Comparison of ENCODE assay signal across 16 cellular contexts in genomic region chr21:42518216-42518615, GRCh38. TPM values are rescaled to one million over a fixed set of nuclear protein-coding genes. Genes with fewer than 3 reads are reported as not detected.
DNase-seq lines count a peak whose midpoint lies in the region; ATAC-seq, FAIRE-seq and TF ChIP-seq lines count a peak whose summit lies in the region.
"Had no signal": no experiment of that assay in that cellular context is flagged by ENCODE, and none has a peak within 500 bp of the region (broad histone marks: within the 10 kb centered on the region; RNA-seq: fewer than 3 reads in every experiment).

No MANE protein-coding gene starts in this region.

- H3K4me2 ChIP-seq in IMR-90 (ENCODE audit: low read depth, low read length): no peak overlapping the region

- in situ Hi-C loops in IMR-90 (cut with MboI; ENCODE audit: low sequenced_read_pairs): no loop called here

- no peak overlapping the region for H2BK5ac ChIP-seq in IMR-90 (ENCODE audit: low read depth, low read length, poor library complexity, severe bottlenecking)

- H3K36me3 ChIP-seq in IMR-90 (ENCODE audit: control insufficient read depth, insufficient read depth, low read length) (no peaks in the 10 kb centered on the region), adrenal gland (replicated peaks in 1 of 2) (peaks cover 0 to 14% of the 10 kb centered on the region in 2 donors), thyroid gland (no peaks in the 10 kb centered on the region)

- H3K9me3 ChIP-seq in IMR-90 (ENCODE audit: control insufficient read depth, insufficient read depth, low read length) (no peaks in the 10 kb centered on the region), adrenal gland (replicated peaks in 1 of 3) (no peaks in the 10 kb centered on the region), thyroid gland (no peaks in the 10 kb centered on the region), right cardiac atrium (ENCODE audit: control insufficient read depth, low read length) (no peaks in the 10 kb centered on the region)
- H3K9me3 ChIP-seq: testis had no signal

- no peak overlapping the region for H4K91ac ChIP-seq in IMR-90 (ENCODE audit: insufficient read depth, low read depth, low read length)

- CTCF ChIA-PET in IMR-90 (lab: Yijun Ruan, JAX): no interaction called here

- peaks cover 2% of the 10 kb centered on the region; the same call in 1 of the 2 replicates for H3K9me1 ChIP-seq in IMR-90 (ENCODE audit: insufficient read depth, low read length)

- FAIRE-seq in GM19239 (lab: Jason Lieb, UNC): no peak

- H3K18ac ChIP-seq in IMR-90 (ENCODE audit: low read depth, low read length): no peak overlapping the region

- POLR2A ChIA-PET in IMR-90 (lab: Charles Lee; ENCODE audit: unreplicated experiment): no interaction called here

- no peak overlapping the region for H3K9ac ChIP-seq in IMR-90 (ENCODE audit: low read depth, low read length)

- peaks cover 40% of the 10 kb centered on the region for H3K27me3 ChIP-seq in IMR-90 (ENCODE audit: control insufficient read depth, insufficient read depth, low read length)
- no peaks in the 10 kb centered on the region for H3K27me3 ChIP-seq in adrenal gland
- H3K27me3 ChIP-seq in thyroid gland: no peaks in the 10 kb centered on the region
- no peaks in the 10 kb centered on the region for H3K27me3 ChIP-seq in right cardiac atrium (ENCODE audit: control insufficient read depth, insufficient read depth)
- H3K27me3 ChIP-seq: testis had no signal

- no peak overlapping the region for H3K23ac ChIP-seq in IMR-90 (ENCODE audit: low read depth, low read length)

- TF ChIP-seq RAD21 in IMR-90 (IDR thresholded peaks at IDR 0.05; ENCODE audit: low read length): no peak

- no peak overlapping the region for H2AK5ac ChIP-seq in IMR-90 (ENCODE audit: low read depth, low read length)

- no TSS peak for BruUV-seq in IMR-90 (replicated peaks; lab: Mats Ljungman, UMichigan)

- dilution Hi-C loops in IMR-90 (cut with HindIII; ENCODE audit: low sequenced_read_pairs, unreplicated experiment): no loop called here

- no peak overlapping the region for H2BK20ac ChIP-seq in IMR-90 (ENCODE audit: low read depth, low read length)

- WGBS in IMR-90 (ENCODE audit: extremely low coverage in 2 of 2, insufficient read length in 1 of 2), 2 experiments: no CpG with 5 or more reads among the region's 11 CpGs
- 48 to 60% (median 57%) methylated on average over 5 to 11 of the region's 11 CpGs for WGBS in adrenal gland, 4 donors
- WGBS in thyroid gland, 2 donors: 57 to 70% methylated on average over 11 of the region's 11 CpGs
- 75% methylated on average over 11 of the region's 11 CpGs for WGBS in right cardiac atrium

- H3K79me1 ChIP-seq in IMR-90 (ENCODE audit: low read depth in 1 of 2, low read length in 2 of 2): no peaks in the 10 kb centered on the region

- H3K56ac ChIP-seq in IMR-90 (ENCODE audit: extremely low read depth, insufficient read depth, low read length): no peak overlapping the region

- no peak overlapping the region for H4K8ac ChIP-seq in IMR-90 (ENCODE audit: low read depth in 2 of 2, low read length in 2 of 2)

- H3K4me1 ChIP-seq in IMR-90 (ENCODE audit: control insufficient read depth, insufficient read depth, low read length): 0 out of 2 replicates have a peak, but pooled peaks cover 2% of the 10 kb centered on the region
- peaks cover 23 to 45% of the 10 kb centered on the region in 2 donors for H3K4me1 ChIP-seq in adrenal gland (replicated peaks in 1 of 2)
- H3K4me1 ChIP-seq in thyroid gland: peaks cover 49 to 56% of the 10 kb centered on the region in 2 donors
- peaks cover 2% of the 10 kb centered on the region for H3K4me1 ChIP-seq in right cardiac atrium (ENCODE audit: control insufficient read depth, insufficient read depth, low read length)
- H3K4me1 ChIP-seq: testis had no signal

- intact Hi-C loops in IMR-90 (cut with micrococcal nuclease) (no loop called here), adrenal gland (cut with DNase I) (no loop called here), thyroid gland (cut with DNase I) (no loop called here), right cardiac atrium (cut with DNase I) (no loop called here)

- no peak overlapping the region; the same call in 1 of the 2 replicates for H2BK120ac ChIP-seq in IMR-90 (ENCODE audit: low read depth, low read length)

- H3K4ac ChIP-seq in IMR-90 (ENCODE audit: low read depth, low read length): no peak overlapping the region

- no peak overlapping the region for H2AFZ ChIP-seq in IMR-90 (replicated peaks; ENCODE audit: low read length, poor library complexity)

- H3K4me3 ChIP-seq in IMR-90 (ENCODE audit: insufficient read depth, low read depth, low read length) (no peak overlapping the region), adrenal gland (no peak overlapping the region), thyroid gland (replicated peaks in 1 of 3) (no peak overlapping the region), right cardiac atrium (ENCODE audit: low read length) (no peak overlapping the region)
- H3K4me3 ChIP-seq: testis had no signal

- DNase-seq in IMR-90 (peak; percentile 28), adrenal gland (peak in 6 of 7 donors; percentile 74 to 84 (median 79)), hepatic stellate cell (ENCODE audit: low spot score) (peak; percentile 72), thyroid gland (peak; percentile 43 to 53), right cardiac atrium (no peak), GM19239 (ENCODE audit: insufficient read length, low spot score) (no peak), RPMI8226 (no peak)
- DNase-seq: activated CD4-positive, CD25-positive, alpha-beta regulatory T cell; activated T-cell treated with anti-CD3 and anti-CD28 coated beads, Interleukin-2, amount 50 U/mL, for 24 hours; Calu3; caudate nucleus; naive B cell; NCI-H1436; NCI-H526; testis had no signal

- no peak overlapping the region for H3K14ac ChIP-seq in IMR-90 (replicated peaks; ENCODE audit: low read depth, low read length)

- no peak overlapping the region for H2BK15ac ChIP-seq in IMR-90 (ENCODE audit: low read depth, low read length)

- no peaks in the 10 kb centered on the region for H4K20me1 ChIP-seq in IMR-90 (ENCODE audit: insufficient read depth, low read length)

- H4K5ac ChIP-seq in IMR-90 (ENCODE audit: low read depth, low read length): no peak overlapping the region

- no peak for TF ChIP-seq CTCF in IMR-90 (conservative IDR thresholded peaks at IDR 0.05; ENCODE audit: low read depth, low read length)
- TF ChIP-seq CTCF in adrenal gland (IDR thresholded peaks at IDR 0.05): no peak
- no peak for TF ChIP-seq CTCF in thyroid gland (IDR thresholded peaks at IDR 0.05)

- no peak overlapping the region for H3K27ac ChIP-seq in IMR-90 (ENCODE audit: insufficient read depth, low read length)
- peak overlapping the region; percentile 45 to 93 (median 65) for H3K27ac ChIP-seq in adrenal gland
- H3K27ac ChIP-seq in thyroid gland: peak overlapping the region; percentile 63 to 93 (median 90)
- H3K27ac ChIP-seq in right cardiac atrium (ENCODE audit: low read length): no peak overlapping the region
- H3K27ac ChIP-seq: testis had no signal

- no peak for TF ChIP-seq POLR2A in IMR-90 (IDR thresholded peaks at IDR 0.05; ENCODE audit: low read depth, low read length)
- TF ChIP-seq POLR2A in adrenal gland (IDR thresholded peaks at IDR 0.05): peak in 1 of 2 donors; percentile 47
- TF ChIP-seq POLR2A in thyroid gland (IDR thresholded peaks at IDR 0.05): no peak

- no peak overlapping the region for H2AK9ac ChIP-seq in IMR-90 (replicated peaks; ENCODE audit: low read depth, low read length, poor library complexity)

- ATAC-seq in IMR-90 (ENCODE audit: low read depth): no peak
- no peak for ATAC-seq in right cardiac atrium

TF ChIP-seq in IMR-90, 13 proteins besides CTCF, POLR2A, EP300 and RAD21 (continues in another document):
- no peak for TF ChIP-seq CEBPB (IDR thresholded peaks at IDR 0.05; ENCODE audit: low read depth, low read length)
- TF ChIP-seq NFE2L2 (IDR thresholded peaks at IDR 0.05; ENCODE audit: low read depth, low read length): no peak
- TF ChIP-seq USF2 (IDR thresholded peaks at IDR 0.05; ENCODE audit: low read depth, low read length): no peak
- no peak for TF ChIP-seq FOS (IDR thresholded peaks at IDR 0.05; ENCODE audit: low read depth, low read length)
- TF ChIP-seq BHLHE40 (IDR thresholded peaks at IDR 0.05; ENCODE audit: low read depth, low read length): no peak
- no peak for TF ChIP-seq MXI1 (IDR thresholded peaks at IDR 0.05; ENCODE audit: borderline replicate concordance, low read depth, low read length)
- no peak for TF ChIP-seq RCOR1 (IDR thresholded peaks at IDR 0.05; ENCODE audit: insufficient replicate concordance, low read length)
- no peak for TF ChIP-seq RFX5 (IDR thresholded peaks at IDR 0.05; ENCODE audit: low read depth, low read length)
- TF ChIP-seq MAZ (IDR thresholded peaks at IDR 0.05; ENCODE audit: borderline replicate concordance, low read depth, low read length): no peak
- no peak for TF ChIP-seq MAFK (IDR thresholded peaks at IDR 0.05; ENCODE audit: low read depth, low read length)
- TF ChIP-seq CHD1 (IDR thresholded peaks at IDR 0.05; ENCODE audit: low read depth, low read length): no peak
- no peak for TF ChIP-seq SMC3 (IDR thresholded peaks at IDR 0.05; ENCODE audit: low read depth, low read length)

RNA-seq across cellular contexts. Expression of gene SLC37A1, which starts 4.6 kb away (rescaled TPM):
- total RNA-seq in IMR-90 (2012; rRNA removed) (0.36 and 0.56 TPM in 2 replicates), adrenal gland (10 to 100 TPM in 7 of 8 donors, 1 to 10 TPM in 1; 7.4 to 27.2 (median 18.7) TPM), thyroid gland (10 to 100 TPM; 26.1 to 37.9 (median 34.9) TPM), right cardiac atrium (1 to 10 TPM; 2.7 to 2.9 (median 2.9) TPM)
- polyA plus RNA-seq in IMR-90 (2012; rRNA removed) (0.48 and 0.65 TPM in 2 replicates), adrenal gland (10 to 100 TPM; 11.0 to 16.7 (median 14.3) TPM), right cardiac atrium (1.9 TPM)
- 0.37 and 0.54 TPM in 2 replicates for polyA plus RNA-seq in IMR-90 (2012; cell fraction: cytosol; rRNA removed)
- 1.3 and 1.4 TPM in 2 replicates for polyA plus RNA-seq in IMR-90 (2012; cell fraction: nucleus; rRNA removed; ENCODE audit: low replicate concordance)

RNA-seq across cellular contexts. Expression of gene RSPH1, which starts 22.2 kb away (rescaled TPM):
- total RNA-seq in IMR-90 (2012; rRNA removed): not detected in 2 replicates
- not detected in 2 replicates for polyA plus RNA-seq in IMR-90 (2012; rRNA removed)
- polyA plus RNA-seq in IMR-90 (2012; cell fraction: cytosol; rRNA removed): not detected in 2 replicates
- 0.03 TPM in 1 of 2 replicates, not detected in the other for polyA plus RNA-seq in IMR-90 (2012; cell fraction: nucleus; rRNA removed; ENCODE audit: low replicate concordance)
- total RNA-seq in adrenal gland: 1 to 10 TPM in 1 of 8 donors, under 1 TPM in 5, not detected in 2; 0.13 to 1.4 (median 0.72) TPM
- 1 to 10 TPM; 1.2 to 5.8 (median 3.2) TPM for polyA plus RNA-seq in adrenal gland
- 1 to 10 TPM; 2.7 to 3.7 (median 3.0) TPM for total RNA-seq in thyroid gland
- not detected for total RNA-seq in right cardiac atrium
- polyA plus RNA-seq in right cardiac atrium: not detected
- total RNA-seq: skeletal muscle tissue had no signal

Comparison
In these comparisons a context has a peak if more than half of its experiments do, and no peak if none do; other contexts are left out.
1. DNase-seq: peak in IMR-90 (single experiment), adrenal gland (6 of 7), hepatic stellate cell (single experiment) and thyroid gland (2 of 2); none in right cardiac atrium (0 of 3), GM19239 (single experiment) and RPMI8226 (single experiment).
2. H3K27ac ChIP-seq: peak in adrenal gland (5 of 5) and thyroid gland (3 of 3); none in IMR-90 (single experiment) and right cardiac atrium (single experiment).